11 cellular contexts compared by ENCODE assay signal in genomic region chr9:134343637-134344036, GRCh38. TPM values are rescaled to one million over a fixed set of nuclear protein-coding genes. Genes with fewer than 3 reads are reported as not detected.
DNase-seq lines count a peak whose midpoint lies in the region; ATAC-seq and TF ChIP-seq lines count a peak whose summit lies in the region.
"Had no signal": no experiment of that assay in that cellular context is flagged by ENCODE, and none has a peak within 500 bp of the region (broad histone marks: within the 10 kb centered on the region; RNA-seq: fewer than 3 reads in every experiment).

No MANE protein-coding gene starts in this region.

- H3K9me3 ChIP-seq in colonic mucosa: no peaks in the 10 kb centered on the region

- H3K9me3 Mint-ChIP-seq in glutamatergic neuron (ENCODE audit: unreplicated experiment): peaks cover 3% of the 10 kb centered on the region

- peaks cover 28% of the 10 kb centered on the region for H3K4me1 ChIP-seq in colonic mucosa

- H3K27me3 Mint-ChIP-seq in glutamatergic neuron (ENCODE audit: unreplicated experiment): peaks cover 8% of the 10 kb centered on the region

- H3K36me3 ChIP-seq in colonic mucosa: no peaks in the 10 kb centered on the region

- H3K27ac Mint-ChIP-seq in glutamatergic neuron (ENCODE audit: unreplicated experiment): no peak overlapping the region
- H3K27ac Mint-ChIP-seq: activated CD8-positive, alpha-beta T cell treated with anti-CD3 and anti-CD28 coated beads, Interleukin-2, amount 10 ng/mL, durations not matched to agents 7 days and 5 days had no signal

- peaks cover 17% of the 10 kb centered on the region for H3K4me1 Mint-ChIP-seq in glutamatergic neuron (ENCODE audit: low read depth, unreplicated experiment)

- H3K27ac ChIP-seq in colonic mucosa: peak overlapping the region; percentile 55
- peak overlapping the region; percentile 56 for H3K27ac ChIP-seq in layer of hippocampus (ENCODE audit: low read depth, low read length)
- H3K27ac ChIP-seq in substantia nigra (ENCODE audit: low read depth, low read length, poor library complexity, severe bottlenecking): peak overlapping the region; percentile 58

- no peak for TF ChIP-seq CTCF in colonic mucosa (IDR thresholded peaks at IDR 0.05)
- no peak for TF ChIP-seq CTCF in glutamatergic neuron (IDR thresholded peaks at IDR 0.05; ENCODE audit: partially characterized antibody, unreplicated experiment)

- intact Hi-C loops in colonic mucosa (cut with DNase I): no loop called here

- no peak overlapping the region for H3K4me3 Mint-ChIP-seq in glutamatergic neuron (ENCODE audit: unreplicated experiment)
- H3K4me3 Mint-ChIP-seq: activated CD8-positive, alpha-beta T cell treated with anti-CD3 and anti-CD28 coated beads, Interleukin-2, amount 10 ng/mL, durations not matched to agents 7 days and 5 days had no signal

- H3K9ac ChIP-seq in colonic mucosa (ENCODE audit: low read depth in 2 of 2, low read length in 2 of 2): peak overlapping the region in 1 of 2 donors; percentile 23

- H3K27me3 ChIP-seq in colonic mucosa: no peaks in the 10 kb centered on the region
- H3K27me3 ChIP-seq in layer of hippocampus (ENCODE audit: control insufficient read depth, insufficient read depth, low read length): no peaks in the 10 kb centered on the region

- H3K36me3 Mint-ChIP-seq in glutamatergic neuron (ENCODE audit: unreplicated experiment): no peaks in the 10 kb centered on the region

- peak; percentile 57 for DNase-seq in GM03348 (ENCODE audit: low spot score)
- DNase-seq in colonic mucosa: no peak
- peak in 15 of 49 donors; percentile 14 to 54 (median 26) for DNase-seq in substantia nigra (lab: John Stamatoyannopoulos, UW)
- no peak for DNase-seq in glutamatergic neuron
- no peak for DNase-seq in AG08395 (ENCODE audit: low spot score)
- no peak for DNase-seq in ureter (ENCODE audit: low spot score)
- DNase-seq: kidney glomerular epithelial cell, NCI-H2171 had no signal

- no peak overlapping the region for H3K4me3 ChIP-seq in colonic mucosa

- no peak for ATAC-seq in GM18520 (IDR thresholded peaks at IDR 0.05; ENCODE audit: unreplicated experiment)
- ATAC-seq: activated CD8-positive, alpha-beta T cell treated with anti-CD3 and anti-CD28 coated beads, Interleukin-2, amount 10 ng/mL, durations not matched to agents 7 days and 5 days had no signal

RNA-seq across cellular contexts. Expression of gene RXRA, which starts 17.4 kb away (rescaled TPM):
- total RNA-seq in colonic mucosa: 10 to 100 TPM; 68.2 to 72.0 TPM
- total RNA-seq in glutamatergic neuron (ENCODE audit: unreplicated experiment): 20.5 TPM
- 173 TPM for total RNA-seq in ureter
